ENCODE assay signal across 28 cellular contexts in the genomic region with DNA sequence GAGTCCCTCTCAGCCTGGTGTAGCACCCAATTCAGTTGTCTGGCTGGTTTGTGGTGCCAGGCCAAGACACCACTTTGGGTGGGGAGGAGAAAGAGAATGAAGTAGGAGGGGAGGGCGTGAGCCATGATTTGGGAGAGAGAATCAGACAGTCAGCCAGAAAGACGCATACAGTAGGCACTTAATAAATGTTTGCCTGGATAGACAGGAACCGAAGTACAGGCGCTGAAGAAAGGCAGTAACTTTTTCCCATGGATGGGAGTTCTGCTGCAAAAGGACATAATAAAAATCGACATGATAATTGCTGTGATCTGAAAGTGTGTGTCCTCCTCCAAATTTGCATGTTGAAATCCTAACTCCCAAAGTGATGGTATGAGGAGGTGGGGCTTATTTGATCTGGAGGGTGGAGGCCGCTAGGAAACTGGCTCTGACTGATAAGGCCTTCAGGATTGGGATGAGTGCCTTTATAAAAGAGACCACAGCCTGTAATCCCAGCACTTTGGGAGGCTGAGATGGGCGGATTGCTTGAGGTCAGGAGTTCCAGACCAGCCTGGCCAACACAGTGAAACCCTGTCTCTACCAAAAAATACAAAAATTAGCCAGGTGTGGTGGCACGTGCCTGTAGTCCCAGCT. TPM values are rescaled to one million over a fixed set of nuclear protein-coding genes. Genes with fewer than 3 reads are reported as not detected.
DNase-seq lines count a peak whose midpoint lies in the region; ATAC-seq, FAIRE-seq and TF ChIP-seq lines count a peak whose summit lies in the region.
"Had no signal": no experiment of that assay in that cellular context is flagged by ENCODE, and none has a peak within 500 bp of the region (broad histone marks: within the 10 kb centered on the region; RNA-seq: fewer than 3 reads in every experiment).

No MANE protein-coding gene starts in this region.

- H3K9me2 ChIP-seq in SK-N-SH: no peaks in the 10 kb centered on the region

- no peaks in the 10 kb centered on the region for H3K36me3 Mint-ChIP-seq in stimulated activated effector memory CD8-positive, alpha-beta T cell treated with anti-CD3 and anti-CD28 coated beads, Interleukin-12 subunit alpha, Interleukin-12 subunit beta, amount 100 ng/mL, for 72 hours
- no peaks in the 10 kb centered on the region for H3K36me3 Mint-ChIP-seq in CD8-positive, alpha-beta memory T cell
- H3K36me3 Mint-ChIP-seq: CD8-positive, alpha-beta T cell had no signal

- FAIRE-seq in K562 (lab: Jason Lieb, UNC): peak; percentile 48
- FAIRE-seq: GM12878, GM12892, GM18507, GM19239 had no signal

- H3K4me1 Mint-ChIP-seq in stimulated activated effector memory CD8-positive, alpha-beta T cell treated with anti-CD3 and anti-CD28 coated beads, Interleukin-12 subunit alpha, Interleukin-12 subunit beta, amount 100 ng/mL, for 72 hours: peaks cover 10% of the 10 kb centered on the region
- H3K4me1 Mint-ChIP-seq in CD8-positive, alpha-beta memory T cell: peaks cover 0 to 6% (median 0%) of the 10 kb centered on the region in 3 donors
- H3K4me1 Mint-ChIP-seq: B cell had no signal

- H3K9me1 ChIP-seq in K562 (ENCODE audit: control insufficient read depth, insufficient read depth, low read length): no peaks in the 10 kb centered on the region

- DNase-seq in NCI-H526 (lab: John Stamatoyannopoulos, UW) (peak; percentile 28 to 48), NCI-H526 treated with DMSO at 0.1 percent for 48 hours (lab: John Stamatoyannopoulos, UW) (no peak), OCI-M1 (lab: John Stamatoyannopoulos, UW) (peak; percentile 30), K562 (ENCODE audit: extremely low read depth in 1 of 4, low spot score in 3 of 4) (peak in 3 of 4 experiments; percentile 16 to 59 (median 40)), SK-N-SH (no peak)
- DNase-seq in stimulated activated effector memory CD8-positive, alpha-beta T cell treated with anti-CD3 and anti-CD28 coated beads, Interleukin-12 subunit alpha, Interleukin-12 subunit beta, amount 100 ng/mL, for 72 hours (ENCODE audit: low spot score in 2 of 2): no peak
- no peak for DNase-seq in CD8-positive, alpha-beta memory T cell
- DNase-seq: AML-193; CD4-positive, alpha-beta T cell; CD8-positive, alpha-beta T cell; COR-L47; DMS 273 treated with DMSO at 0.1 percent for 48 hours; DMS153; DMS53; DMS79; DND-41; EL; GDM1 had no signal

- peak overlapping the region; percentile 61 for H3K27ac Mint-ChIP-seq in stimulated activated effector memory CD8-positive, alpha-beta T cell treated with anti-CD3 and anti-CD28 coated beads, Interleukin-12 subunit alpha, Interleukin-12 subunit beta, amount 100 ng/mL, for 72 hours
- H3K27ac Mint-ChIP-seq in CD8-positive, alpha-beta memory T cell: no peak overlapping the region
- H3K27ac Mint-ChIP-seq: B cell; CD4-positive, alpha-beta T cell; CD8-positive, alpha-beta T cell had no signal

- no peak overlapping the region for H3K4me3 ChIP-seq in K562
- no peak overlapping the region for H3K4me3 ChIP-seq in SK-N-SH (ENCODE audit: low read depth in 2 of 2, low read length in 1 of 2)
- H3K4me3 ChIP-seq in CD8-positive, alpha-beta memory T cell (ENCODE audit: low read length): no peak overlapping the region
- H3K4me3 ChIP-seq: A549; BLaER1 treated with 17β-estradiol and CSF1 and Interleukin-3, amounts not matched to agents 10 nM and 100 nM; GM12878 had no signal

- H3K36me3 ChIP-seq in K562 (ENCODE audit: control insufficient read depth, insufficient read depth, low read length): no peaks in the 10 kb centered on the region
- no peaks in the 10 kb centered on the region for H3K36me3 ChIP-seq in SK-N-SH (replicated peaks in 1 of 2; ENCODE audit: control insufficient read depth in 1 of 2, insufficient read depth in 2 of 2, low read length in 1 of 2)
- no peaks in the 10 kb centered on the region for H3K36me3 ChIP-seq in CD8-positive, alpha-beta memory T cell (ENCODE audit: insufficient read depth, low read length)
- H3K36me3 ChIP-seq: BLaER1 treated with 17β-estradiol and CSF1 and Interleukin-3, amounts not matched to agents 10 nM and 100 nM had no signal

- H3K79me2 ChIP-seq in K562 (ENCODE audit: control insufficient read depth, insufficient read depth, low read length) (no peaks in the 10 kb centered on the region), SK-N-SH (ENCODE audit: insufficient read depth) (no peaks in the 10 kb centered on the region)

- POLR2A ChIA-PET in K562 (lab: Yijun Ruan, JAX) (no interaction called here), SK-N-SH (lab: Yijun Ruan, JAX) (no interaction called here)
- POLR2A ChIA-PET in CD8-positive, alpha-beta memory T cell (lab: Charles Lee): no interaction called here

- intact Hi-C loops in K562 (cut with micrococcal nuclease): no loop called here

- no peak overlapping the region for H2AFZ ChIP-seq in K562 (ENCODE audit: low read depth, low read length)
- H2AFZ ChIP-seq in SK-N-SH (ENCODE audit: low read depth): no peak overlapping the region

- H3K9ac ChIP-seq in K562 (ENCODE audit: insufficient read depth in 1 of 2, low read depth in 2 of 2, low read length in 2 of 2): no peak overlapping the region
- H3K9ac ChIP-seq in SK-N-SH: no peak overlapping the region
- H3K9ac ChIP-seq: BLaER1 treated with 17β-estradiol and CSF1 and Interleukin-3, amounts not matched to agents 10 nM and 100 nM had no signal

- 9% methylated on average over 8 of the region's 8 CpGs for WGBS in K562 (ENCODE audit: insufficient coverage, low coverage, missing lambda C conversion rate)
- 39% methylated on average over 8 of the region's 8 CpGs for WGBS in SK-N-SH (ENCODE audit: low lambda C conversion rate)

- TF ChIP-seq EP300 in K562 (IDR thresholded peaks at IDR 0.05; ENCODE audit: low read length) (no peak), SK-N-SH (IDR thresholded peaks at IDR 0.05; ENCODE audit: borderline replicate concordance in 1 of 2, low read depth in 1 of 2, low read length in 1 of 2) (no peak)

- TF ChIP-seq RAD21 in K562 (CRISPR knock-in tag; conservative IDR thresholded peaks at IDR 0.05 in 1 of 2, IDR thresholded peaks at IDR 0.05 in 1 of 2) (no peak), SK-N-SH (IDR thresholded peaks at IDR 0.05; ENCODE audit: low read length) (no peak)

- H3K4me1 ChIP-seq in K562 (replicated peaks in 1 of 2; ENCODE audit: control insufficient read depth in 2 of 2, insufficient read depth in 2 of 2, low read length in 2 of 2) (peaks cover 0 to 9% of the 10 kb centered on the region in 2 experiments; a peak in 3 of 5 replicates), SK-N-SH (ENCODE audit: control insufficient read depth in 1 of 2, insufficient read depth in 2 of 2, low read depth in 1 of 2, low read length in 1 of 2) (no peaks in the 10 kb centered on the region)
- no peaks in the 10 kb centered on the region for H3K4me1 ChIP-seq in CD8-positive, alpha-beta memory T cell (ENCODE audit: insufficient read depth, low read length)

- in situ Hi-C loops in K562 (cut with MboI): no loop called here

- H3K4me2 ChIP-seq in K562 (ENCODE audit: insufficient read depth, low read length): no peak overlapping the region; the same call in 1 of the 2 replicates
- no peak overlapping the region for H3K4me2 ChIP-seq in SK-N-SH
- H3K4me2 ChIP-seq: A549; BLaER1 treated with 17β-estradiol and CSF1 and Interleukin-3, amounts not matched to agents 10 nM and 100 nM had no signal

- H3K27ac ChIP-seq in K562 (ENCODE audit: extremely low read depth, low read depth, low read length) (no peak overlapping the region), SK-N-SH (ENCODE audit: low read depth in 2 of 2, low read length in 1 of 2) (no peak overlapping the region)
- no peak overlapping the region for H3K27ac ChIP-seq in CD8-positive, alpha-beta memory T cell (ENCODE audit: low read depth, low read length)
- H3K27ac ChIP-seq: 22Rv1; A549; BLaER1 treated with 17β-estradiol and CSF1 and Interleukin-3, amounts not matched to agents 10 nM and 100 nM; C4-2B had no signal

- H3K9me3 ChIP-seq in K562 (replicated peaks; ENCODE audit: control insufficient read depth, insufficient read depth, low read depth, low read length): no peaks in the 10 kb centered on the region
- no peaks in the 10 kb centered on the region for H3K9me3 ChIP-seq in SK-N-SH
- no peaks in the 10 kb centered on the region for H3K9me3 ChIP-seq in CD8-positive, alpha-beta memory T cell (ENCODE audit: low read length)

- CTCF ChIA-PET in K562 (lab: Yijun Ruan, JAX; ENCODE audit: low intra/inter-chr PET ratio): no interaction called here
- CTCF ChIA-PET in SK-N-SH (lab: Yijun Ruan, JAX): no interaction called here
- CTCF ChIA-PET in CD8-positive, alpha-beta memory T cell (lab: Charles Lee): no interaction called here

- peaks cover 10 to 12% of the 10 kb centered on the region in 2 donors for H3K27me3 Mint-ChIP-seq in CD8-positive, alpha-beta memory T cell

- no peak overlapping the region for H3K4me3 Mint-ChIP-seq in stimulated activated effector memory CD8-positive, alpha-beta T cell treated with anti-CD3 and anti-CD28 coated beads, Interleukin-12 subunit alpha, Interleukin-12 subunit beta, amount 100 ng/mL, for 72 hours
- no peak overlapping the region for H3K4me3 Mint-ChIP-seq in CD8-positive, alpha-beta memory T cell
- H3K4me3 Mint-ChIP-seq: B cell; CD4-positive, alpha-beta T cell; CD8-positive, alpha-beta T cell had no signal

- H4K20me1 ChIP-seq in K562 (replicated peaks; ENCODE audit: control insufficient read depth, insufficient read depth, low read length) (no peaks in the 10 kb centered on the region), SK-N-SH (ENCODE audit: insufficient read depth) (no peaks in the 10 kb centered on the region)
- H4K20me1 ChIP-seq: BLaER1 treated with 17β-estradiol and CSF1 and Interleukin-3, amounts not matched to agents 10 nM and 100 nM had no signal

- TF ChIP-seq CTCF in K562 (IDR thresholded peaks at IDR 0.05 in 2 of 3, conservative IDR thresholded peaks at IDR 0.05 in 1 of 3; ENCODE audit: insufficient read depth in 2 of 3, low read depth in 1 of 3, low read length in 3 of 3): no peak
- no peak for TF ChIP-seq CTCF in SK-N-SH (IDR thresholded peaks at IDR 0.05)

- no peak for TF ChIP-seq POLR2A in K562 (conservative IDR thresholded peaks at IDR 0.05)

- no peaks in the 10 kb centered on the region for H3F3A ChIP-seq in SK-N-SH (replicated peaks; ENCODE audit: insufficient read depth)

- peaks cover 5% of the 10 kb centered on the region for H3K9me3 Mint-ChIP-seq in stimulated activated effector memory CD8-positive, alpha-beta T cell treated with anti-CD3 and anti-CD28 coated beads, Interleukin-12 subunit alpha, Interleukin-12 subunit beta, amount 100 ng/mL, for 72 hours
- H3K9me3 Mint-ChIP-seq in CD8-positive, alpha-beta memory T cell: no peaks in the 10 kb centered on the region

- ATAC-seq in K562 (peak; percentile 73), GM19395 (IDR thresholded peaks at IDR 0.05; ENCODE audit: unreplicated experiment) (no peak)
- ATAC-seq in stimulated activated effector memory CD8-positive, alpha-beta T cell treated with anti-CD3 and anti-CD28 coated beads, Interleukin-12 subunit alpha, Interleukin-12 subunit beta, amount 100 ng/mL, for 72 hours: no peak
- ATAC-seq: CD8-positive, alpha-beta T cell; GM12878 had no signal

- H3K27me3 ChIP-seq in K562 (ENCODE audit: control insufficient read depth in 2 of 2, insufficient read depth in 2 of 2, low read length in 2 of 2): peaks cover 21 to 27% of the 10 kb centered on the region in 2 experiments; a peak in 4 of 5 replicates
- no peaks in the 10 kb centered on the region; the same call in 1 of the 2 replicates for H3K27me3 ChIP-seq in SK-N-SH (ENCODE audit: insufficient read depth)
- H3K27me3 ChIP-seq in CD8-positive, alpha-beta memory T cell (ENCODE audit: insufficient read depth, low read length, poor library complexity, severe bottlenecking): no peaks in the 10 kb centered on the region
- H3K27me3 ChIP-seq: BLaER1 treated with 17β-estradiol and CSF1 and Interleukin-3, amounts not matched to agents 10 nM and 100 nM had no signal

- no TSS peak for BruUV-seq in K562 (replicated peaks; lab: Mats Ljungman, UMichigan)

RNA-seq across cellular contexts. Expression of gene PDCD5, which starts 38.4 kb away (rescaled TPM):
- total RNA-seq in K562 (2011; cell fraction: chromatin; rRNA removed; ENCODE audit: low replicate concordance): 45.7 and 91.9 TPM in 2 replicates
- 29.2 and 32.2 TPM in 2 replicates for total RNA-seq in K562 (2011; cell fraction: nucleolus; rRNA removed)
- total RNA-seq in K562 (2011; cell fraction: nucleoplasm; rRNA removed): 60.5 and 91.6 TPM in 2 replicates
- total RNA-seq in K562 (2014; rRNA removed): 303 and 310 TPM in 2 replicates
- total RNA-seq in K562 (2014; rRNA removed; fragmentation: Illumina TruSeq; extraction: Trizol): 269 and 303 TPM in 2 replicates
- total RNA-seq in K562 (2015; rRNA removed; fragmentation: Illumina TruSeq; extraction: Trizol): 305 TPM in 2 replicates
- 188 and 196 TPM in 2 replicates for total RNA-seq in K562 (2021)
- 88.3 and 122 TPM in 2 replicates for polyA plus RNA-seq in K562 (2011; rRNA removed)
- 55.9 and 73.1 TPM in 2 replicates for polyA plus RNA-seq in K562 (2011; cell fraction: cytosol; rRNA removed)
- polyA plus RNA-seq in K562 (2011; cell fraction: nucleus; rRNA removed): 87.4 and 131 TPM in 2 replicates
- polyA plus RNA-seq in K562 (2012): 161 and 381 TPM in 2 replicates
- 308 and 322 TPM in 2 replicates for polyA plus RNA-seq in K562 (2014; fragmentation: Illumina TruSeq; extraction: Trizol)
- 100 to 1,000 TPM; 136 to 185 TPM for polyA plus RNA-seq in K562 (2014; fragmentation: Nextera tagmentation; extraction: Ambion mirVana)
- polyA plus RNA-seq in K562 (2014; rRNA removed): 279 and 322 TPM in 2 replicates
- polyA minus RNA-seq in K562 (2011; rRNA and poly(A)+ RNA removed): 42.9 and 46.1 TPM in 2 replicates
- polyA minus RNA-seq in K562 (2011; cell fraction: cytosol; rRNA and poly(A)+ RNA removed): 39.9 and 64.4 TPM in 2 replicates
- polyA minus RNA-seq in K562 (2011; cell fraction: nucleus; rRNA and poly(A)+ RNA removed): 17.5 and 34.4 TPM in 2 replicates
- polyA plus RNA-seq in SK-N-SH (2012; rRNA removed): 122 and 188 TPM in 2 replicates
- 183 and 234 TPM in 2 replicates for polyA plus RNA-seq in SK-N-SH (2012; cell fraction: cytosol; rRNA removed)
- polyA plus RNA-seq in SK-N-SH (2012; cell fraction: nucleus; rRNA removed): 57.1 and 74.1 TPM in 2 replicates
- total RNA-seq in CD8-positive, alpha-beta memory T cell: 100 to 1,000 TPM; 269 to 281 TPM
- 140 TPM for polyA plus RNA-seq in CD8-positive, alpha-beta memory T cell

Comparison
In these comparisons a context has a peak if more than half of its experiments do, and no peak if none do; other contexts are left out.
1. DNase-seq: peak in NCI-H526 (2 of 2), OCI-M1 (single experiment) and K562 (3 of 4); none in NCI-H526 treated with DMSO at 0.1 percent for 48 hours (single experiment), stimulated activated effector memory CD8-positive, alpha-beta T cell treated with anti-CD3 and anti-CD28 coated beads, Interleukin-12 subunit alpha, Interleukin-12 subunit beta, amount 100 ng/mL, for 72 hours (0 of 2), SK-N-SH (single experiment) and CD8-positive, alpha-beta memory T cell (0 of 5).